Comparison of ENCODE assay signal across 24 cellular contexts in genomic region chr3:109899930-109900329, GRCh38.
"Had no signal": no experiment of that assay in that cellular context is flagged by ENCODE, and none has a peak within 500 bp of the region (broad histone marks: within the 10 kb centered on the region; RNA-seq: fewer than 3 reads in every experiment).

No MANE protein-coding gene starts in this region.

- H3K27me3 Mint-ChIP-seq: activated CD4-positive, alpha-beta T cell treated with anti-CD3 and anti-CD28 coated beads, Interleukin-2, amount 10 ng/mL, durations not matched to agents 7 days and 5 days; activated CD8-positive, alpha-beta T cell treated with anti-CD3 and anti-CD28 coated beads for 36 hours; stimulated activated naive CD8-positive, alpha-beta T cell treated with anti-CD3 and anti-CD28 coated beads, Interleukin-15, Interleukin-2, amounts not matched to agents 100 ng/mL and 50 ng/mL, for 24 hours had no signal

- H3K36me3 ChIP-seq: esophagus squamous epithelium, gastroesophageal sphincter, heart left ventricle, pancreas, tibial artery had no signal

- H3K4me3 Mint-ChIP-seq: activated CD4-positive, alpha-beta T cell treated with anti-CD3 and anti-CD28 coated beads, Interleukin-2, amount 10 ng/mL, durations not matched to agents 7 days and 5 days; activated CD8-positive, alpha-beta T cell treated with anti-CD3 and anti-CD28 coated beads for 36 hours; natural killer cell; stimulated activated naive CD8-positive, alpha-beta T cell treated with anti-CD3 and anti-CD28 coated beads, Interleukin-15, Interleukin-2, amounts not matched to agents 100 ng/mL and 50 ng/mL, for 24 hours had no signal

- H3K4me3 ChIP-seq: coronary artery, esophagus squamous epithelium, gastroesophageal sphincter, heart left ventricle, pancreas, psoas muscle, tibial artery had no signal

- H3K9me3 ChIP-seq: esophagus squamous epithelium, gastroesophageal sphincter, heart left ventricle, pancreas, psoas muscle, tibial artery had no signal

- H3K27me3 ChIP-seq: esophagus squamous epithelium, gastroesophageal sphincter, heart left ventricle, pancreas, tibial artery had no signal

- FAIRE-seq: bronchial epithelial cell, islet of Langerhans had no signal

- H3K27ac Mint-ChIP-seq: activated CD4-positive, alpha-beta T cell treated with anti-CD3 and anti-CD28 coated beads, Interleukin-2, amount 10 ng/mL, durations not matched to agents 7 days and 5 days; activated CD8-positive, alpha-beta T cell treated with anti-CD3 and anti-CD28 coated beads for 36 hours; activated T-helper 2 cell treated with anti-CD3 and anti-CD28 coated beads, Interferon-gamma antibody, Interleukin-2, Interleukin-4, amounts not matched to agents 10 μg/mL and 5 μg/mL and 100 μg/mL, durations not matched to agents 14 hours and 24 hours and 36 hours; natural killer cell; stimulated activated naive CD8-positive, alpha-beta T cell treated with anti-CD3 and anti-CD28 coated beads, Interleukin-15, Interleukin-2, amounts not matched to agents 100 ng/mL and 50 ng/mL, for 24 hours had no signal

- DNase-seq: activated CD4-positive, alpha-beta T cell treated with anti-CD3 and anti-CD28 coated beads, Interleukin-2, amount 10 ng/mL, durations not matched to agents 7 days and 5 days; activated CD4-positive, CD25-positive, alpha-beta regulatory T cell treated with anti-CD3 and anti-CD28 coated beads, Interleukin-2, amount 50 U/mL, for 72 hours; activated CD8-positive, alpha-beta T cell treated with anti-CD3 and anti-CD28 coated beads for 36 hours; activated naive CD4-positive, alpha-beta T cell treated with Interleukin-2 at 50 U/mL for 16 hours; activated T-cell treated with anti-CD3 and anti-CD28 coated beads, Interleukin-2, amount 50 U/mL, for 1 hour; amygdala; cerebellar nuclear complex; esophagus squamous epithelium; heart left ventricle; left ventricle myocardium superior; midbrain; natural killer cell; pancreas; psoas muscle; right cardiac atrium; stimulated activated CD4-positive, alpha-beta T cell treated with anti-CD3 and anti-CD28 coated beads, Interleukin-12 subunit alpha, Interleukin-12 subunit beta, amount 100 ng/mL, for 4 hours; stimulated activated CD4-positive, alpha-beta T cell treated with anti-CD3 and anti-CD28 coated beads, Interleukin-1b, Interleukin-23, amount 100 ng/mL, for 48 hours; tibial artery had no signal

- H3K27ac ChIP-seq: coronary artery, esophagus squamous epithelium, gastroesophageal sphincter, heart left ventricle, pancreas, psoas muscle, tibial artery had no signal

- ATAC-seq: activated CD8-positive, alpha-beta T cell treated with anti-CD3 and anti-CD28 coated beads for 36 hours; gastroesophageal sphincter; heart left ventricle; left ventricle myocardium superior; natural killer cell; psoas muscle; right cardiac atrium had no signal

- H3K4me1 ChIP-seq: esophagus squamous epithelium, gastroesophageal sphincter, heart left ventricle, psoas muscle, tibial artery had no signal

- H3K36me3 Mint-ChIP-seq: natural killer cell had no signal

- H3K9me3 Mint-ChIP-seq: activated CD4-positive, alpha-beta T cell treated with anti-CD3 and anti-CD28 coated beads, Interleukin-2, amount 10 ng/mL, durations not matched to agents 7 days and 5 days; activated T-helper 2 cell treated with anti-CD3 and anti-CD28 coated beads, Interferon-gamma antibody, Interleukin-2, Interleukin-4, amounts not matched to agents 10 μg/mL and 5 μg/mL and 100 μg/mL, durations not matched to agents 14 hours and 24 hours and 36 hours; stimulated activated naive CD8-positive, alpha-beta T cell treated with anti-CD3 and anti-CD28 coated beads, Interleukin-15, Interleukin-2, amounts not matched to agents 100 ng/mL and 50 ng/mL, for 24 hours had no signal
